5 cellular contexts compared by ENCODE assay signal in genomic region chr16:47561286-47561685, GRCh38.
"Had no signal": no experiment of that assay in that cellular context is flagged by ENCODE, and none has a peak within 500 bp of the region (broad histone marks: within the 10 kb centered on the region; RNA-seq: fewer than 3 reads in every experiment).

No MANE protein-coding gene starts in this region.

- DNase-seq: H9, HCEC 1CT, IMR-90 had no signal

- H3K4me1 Mint-ChIP-seq: GM23338, H9 had no signal

- H3K4me3 Mint-ChIP-seq: GM23338, H9 had no signal

- H3K9me3 Mint-ChIP-seq: GM23338, H9 had no signal

- ATAC-seq: GM23338, K562 had no signal

- H3K4me3 ChIP-seq: GM23338, K562 had no signal

- H3K27ac Mint-ChIP-seq: H9 had no signal
